Comparison of ENCODE assay signal across 1 cellular context in the genomic region with DNA sequence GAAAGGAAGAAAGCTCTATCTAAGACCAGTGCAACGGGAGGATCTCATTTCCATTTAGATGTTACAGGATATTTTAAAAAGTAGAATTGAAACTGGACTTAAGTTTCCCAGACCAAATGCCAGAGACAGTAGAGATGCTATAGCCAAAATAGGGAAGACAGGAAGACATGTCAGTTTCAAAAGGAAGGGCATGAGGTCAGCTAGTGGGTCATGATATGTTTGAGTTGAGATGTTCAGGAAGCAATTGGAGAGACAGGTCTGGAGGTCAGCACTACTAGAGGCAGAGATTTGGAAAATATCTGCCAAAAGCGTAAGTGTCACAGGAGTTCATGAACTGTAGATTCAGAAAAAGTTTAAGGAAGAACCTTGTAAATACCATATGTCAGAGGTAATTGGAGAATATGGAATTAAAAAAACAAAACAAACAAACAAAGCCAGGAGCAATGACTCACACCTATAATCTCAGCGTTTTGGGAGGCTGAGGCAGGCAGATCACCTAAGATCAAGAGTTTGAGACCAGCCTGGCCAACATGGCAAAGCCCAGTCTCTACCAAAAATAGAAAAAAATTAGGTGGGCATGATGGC.
TF ChIP-seq lines count a peak whose summit lies in the region.

No MANE protein-coding gene starts in this region.

TF ChIP-seq in HepG2, 621 proteins besides CTCF, POLR2A, EP300 and RAD21 (continued from another document):
- TF ChIP-seq, protein P1, sequence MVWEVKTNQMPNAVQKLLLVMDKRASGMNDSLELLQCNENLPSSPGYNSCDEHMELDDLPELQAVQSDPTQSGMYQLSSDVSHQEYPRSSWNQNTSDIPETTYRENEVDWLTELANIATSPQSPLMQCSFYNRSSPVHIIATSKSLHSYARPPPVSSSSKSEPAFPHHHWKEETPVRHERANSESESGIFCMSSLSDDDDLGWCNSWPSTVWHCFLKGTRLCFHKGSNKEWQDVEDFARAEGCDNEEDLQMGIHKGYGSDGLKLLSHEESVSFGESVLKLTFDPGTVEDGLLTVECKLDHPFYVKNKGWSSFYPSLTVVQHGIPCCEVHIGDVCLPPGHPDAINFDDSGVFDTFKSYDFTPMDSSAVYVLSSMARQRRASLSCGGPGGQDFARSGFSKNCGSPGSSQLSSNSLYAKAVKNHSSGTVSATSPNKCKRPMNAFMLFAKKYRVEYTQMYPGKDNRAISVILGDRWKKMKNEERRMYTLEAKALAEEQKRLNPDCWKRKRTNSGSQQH (CRISPR knock-in tag; IDR thresholded peaks at IDR 0.05; ENCODE audit: low read depth), result no peak
- TF ChIP-seq ZNF18 (CRISPR knock-in tag; IDR thresholded peaks at IDR 0.05; ENCODE audit: insufficient replicate concordance) (no peak), ZC3H4 (CRISPR knock-in tag; IDR thresholded peaks at IDR 0.05; ENCODE audit: borderline replicate concordance) (no peak), FOXO4 (CRISPR knock-in tag; conservative IDR thresholded peaks at IDR 0.05) (no peak), DR1 (CRISPR knock-in tag; IDR thresholded peaks at IDR 0.05) (no peak), MIXL1 (CRISPR knock-in tag; IDR thresholded peaks at IDR 0.05) (no peak)
